16 cellular contexts compared by ENCODE assay signal in genomic region chr6:130615816-130616215, GRCh38.
"Had no signal": no experiment of that assay in that cellular context is flagged by ENCODE, and none has a peak within 500 bp of the region (broad histone marks: within the 10 kb centered on the region; RNA-seq: fewer than 3 reads in every experiment).

No MANE protein-coding gene starts in this region.

- H3K9me3 ChIP-seq: lower lobe of right lung, neutrophil, uterus had no signal

- H3K27ac ChIP-seq: dorsolateral prefrontal cortex, lower lobe of right lung, neutrophil, skin epidermis had no signal

- ATAC-seq: activated CD4-positive, CD25-positive, alpha-beta regulatory T cell treated with anti-CD3 and anti-CD28 coated beads, Interleukin-2, amount 50 U/mL, for 24 hours; left cardiac atrium; lower lobe of right lung; stimulated activated naive CD8-positive, alpha-beta T cell treated with anti-CD3 and anti-CD28 coated beads, Interleukin-15, amount 100 ng/mL, for 72 hours had no signal

- H3K4me1 ChIP-seq: lower lobe of right lung, uterus had no signal

- H3K27me3 ChIP-seq: dorsolateral prefrontal cortex, neutrophil, uterus had no signal

- DNase-seq: activated CD4-positive, alpha-beta memory T cell treated with anti-CD3 and anti-CD28 coated beads, Interleukin-2, amount 10 ng/mL, durations not matched to agents 7 days and 5 days; activated CD8-positive, alpha-beta memory T cell treated with anti-CD3 and anti-CD28 coated beads, Interleukin-2, amount 50 U/mL, for 4 hours; aorta; dorsolateral prefrontal cortex; hippocampal formation; immature natural killer cell; left cardiac atrium; lower lobe of right lung; naive B cell; stimulated activated CD4-positive, alpha-beta T cell treated with anti-CD3 and anti-CD28 coated beads, Interleukin-4, amount 100 ng/mL, for 4 hours; stimulated activated naive CD8-positive, alpha-beta T cell treated with anti-CD3 and anti-CD28 coated beads, Interleukin-15, amount 100 ng/mL, for 72 hours; uterus had no signal

- FAIRE-seq: bronchial epithelial cell had no signal

- H3K4me3 ChIP-seq: dorsolateral prefrontal cortex, lower lobe of right lung, skin epidermis, uterus had no signal

- H3K36me3 ChIP-seq: lower lobe of right lung, neutrophil, uterus had no signal
